ENCODE assay signal across 8 cellular contexts in the genomic region with DNA sequence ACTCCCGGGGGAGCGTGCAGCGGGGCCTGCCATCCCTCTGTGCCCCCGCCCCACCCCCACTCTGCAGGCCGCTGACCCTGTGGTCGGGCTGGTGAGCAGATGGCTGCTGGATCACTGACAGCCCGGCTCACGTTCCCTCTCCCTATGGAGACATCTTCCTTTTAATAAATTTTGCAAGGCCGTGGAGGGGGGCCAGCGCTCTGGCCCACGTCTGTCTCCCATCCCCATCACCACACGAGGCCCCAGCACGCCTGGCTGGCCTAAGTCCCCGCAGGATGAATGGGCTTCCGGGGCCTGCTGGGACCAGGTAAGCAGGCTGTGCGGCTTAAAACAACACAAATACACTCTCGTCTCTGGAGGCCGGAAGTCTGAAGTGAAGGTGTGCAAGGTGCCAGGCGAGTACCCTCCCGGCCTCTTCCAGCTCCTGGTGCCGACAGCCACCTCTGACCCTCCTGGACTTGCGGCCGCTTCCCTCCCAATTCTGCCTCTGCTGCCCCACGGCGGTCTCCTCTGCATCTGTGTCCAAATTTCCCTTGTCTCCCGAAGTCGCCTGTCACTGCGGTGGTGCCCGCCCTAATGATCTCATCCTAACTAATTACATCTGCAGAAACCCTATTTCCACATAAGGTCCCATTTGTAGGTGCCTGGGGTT. TPM values are rescaled to one million over a fixed set of nuclear protein-coding genes. Genes with fewer than 3 reads are reported as not detected.
A peak's percentile ranks its signal among the peaks of the same experiment; 100 is the strongest.
DNase-seq lines count a peak whose midpoint lies in the region; ATAC-seq and TF ChIP-seq lines count a peak whose summit lies in the region.
"Had no signal": no experiment of that assay in that cellular context is flagged by ENCODE, and none has a peak within 500 bp of the region (broad histone marks: within the 10 kb centered on the region; RNA-seq: fewer than 3 reads in every experiment).

No MANE protein-coding gene starts in this region.

- H3K9ac ChIP-seq in HUES48 (ENCODE audit: low read depth, low read length) (peak overlapping the region; percentile 5; the same call in 1 of the 2 replicates), adipocyte (ENCODE audit: low read length) (peak overlapping the region; percentile 70), iPS-20b (ENCODE audit: low read depth, low read length) (peak overlapping the region; percentile 67)

- WGBS in spleen, 5 donors: 39 to 59% (median 51%) methylated on average over 27 to 29 of the region's 29 CpGs

- TF ChIP-seq CTCF in spleen (IDR thresholded peaks at IDR 0.05 in 8 of 11, conservative IDR thresholded peaks at IDR 0.05 in 3 of 11): no peak

- intact Hi-C loops in spleen (cut with DNase I; ENCODE audit: low total_unique reads): loop anchor here (10.0 kb wide), 2 partner anchors 136 to 196 kb away; a partner anchor contains a TSS

- peaks cover 22% of the 10 kb centered on the region for H3K4me1 ChIP-seq in HUES48 (ENCODE audit: control insufficient read depth, insufficient read depth, low read length)
- H3K4me1 ChIP-seq in adipocyte (ENCODE audit: control insufficient read depth, insufficient read depth, low read length): peaks cover 13% of the 10 kb centered on the region
- peaks cover 15% of the 10 kb centered on the region; the same call in 1 of the 2 replicates for H3K4me1 ChIP-seq in iPS-20b (ENCODE audit: insufficient read depth, low read length)
- H3K4me1 ChIP-seq in spleen: peaks cover 11 to 62% (median 35%) of the 10 kb centered on the region in 6 donors

- peak; percentile 27 for DNase-seq in adipocyte (ENCODE audit: low read depth)
- DNase-seq in spleen: no peak
- DNase-seq in GM19238 (ENCODE audit: insufficient read length, low spot score): no peak
- no peak for DNase-seq in SHP77 treated with DMSO at 0.1 percent for 48 hours (lab: John Stamatoyannopoulos, UW)
- DNase-seq: NCI-H446 treated with DMSO at 0.1 percent for 48 hours had no signal

- H3K9me3 ChIP-seq in HUES48 (ENCODE audit: control insufficient read depth, insufficient read depth, low read length) (no peaks in the 10 kb centered on the region), adipocyte (ENCODE audit: control insufficient read depth, low read length) (no peaks in the 10 kb centered on the region), iPS-20b (ENCODE audit: insufficient read depth, low read depth, low read length) (no peaks in the 10 kb centered on the region), spleen (no peaks in the 10 kb centered on the region)

- peak overlapping the region; percentile 62 for H3K27ac ChIP-seq in HUES48 (ENCODE audit: low read depth, low read length)
- peak overlapping the region; percentile 65 for H3K27ac ChIP-seq in iPS-20b (ENCODE audit: low read length)
- H3K27ac ChIP-seq in spleen: peak overlapping the region; percentile 49 to 84 (median 74)

- H3K4me3 ChIP-seq in HUES48 (ENCODE audit: low read depth, low read length): no peak overlapping the region
- H3K4me3 ChIP-seq in adipocyte (ENCODE audit: low read length): no peak overlapping the region
- peak overlapping the region; percentile 5; the same call in 1 of the 2 replicates for H3K4me3 ChIP-seq in iPS-20b (ENCODE audit: low read length)
- peak overlapping the region in 1 of 8 donors; percentile 3 for H3K4me3 ChIP-seq in spleen

- H3K27me3 ChIP-seq in HUES48 (ENCODE audit: control insufficient read depth, insufficient read depth, low read length): no peaks in the 10 kb centered on the region
- no peaks in the 10 kb centered on the region for H3K27me3 ChIP-seq in adipocyte (replicated peaks; ENCODE audit: control insufficient read depth, insufficient read depth, low read length)
- H3K27me3 ChIP-seq in iPS-20b (ENCODE audit: insufficient read depth, low read length): no peaks in the 10 kb centered on the region
- no peaks in the 10 kb centered on the region for H3K27me3 ChIP-seq in spleen (replicated peaks in 1 of 7)

- no peak for ATAC-seq in GM21528 (IDR thresholded peaks at IDR 0.05; ENCODE audit: low FRiP score, unreplicated experiment)

- TF ChIP-seq POLR2A in spleen (IDR thresholded peaks at IDR 0.05): no peak

- H3K36me3 ChIP-seq in HUES48 (ENCODE audit: control insufficient read depth, insufficient read depth, low read length) (no peaks in the 10 kb centered on the region; the same call in 1 of the 2 replicates), adipocyte (ENCODE audit: control insufficient read depth, insufficient read depth, low read length, severe bottlenecking) (no peaks in the 10 kb centered on the region), iPS-20b (ENCODE audit: insufficient read depth, low read depth, low read length) (no peaks in the 10 kb centered on the region), spleen (no peaks in the 10 kb centered on the region)

RNA-seq across cellular contexts. Expression of a gene that starts 8.3 kb away (rescaled TPM):
- total RNA-seq in spleen: 100 to 1,000 TPM; 147 to 305 (median 247) TPM
- 100 to 1,000 TPM in 1 of 3 donors, 10 to 100 TPM in 2; 89.9 to 130 (median 98.6) TPM for polyA plus RNA-seq in spleen

RNA-seq across cellular contexts. Expression of a gene that starts 32.8 kb away (rescaled TPM):
- total RNA-seq in spleen: under 1 TPM in 5 of 7 donors, not detected in 2; 0.27 to 0.79 (median 0.43) TPM
- polyA plus RNA-seq in spleen: under 1 TPM in 1 of 3 donors, not detected in 2; 0.03 TPM

RNA-seq across cellular contexts. Expression of a gene that starts 38.0 kb away (rescaled TPM):
- total RNA-seq in spleen: not detected
- under 1 TPM in 1 of 3 donors, not detected in 2; 0.13 TPM for polyA plus RNA-seq in spleen

RNA-seq across cellular contexts. Expression of a gene that starts 38.7 kb away (rescaled TPM):
- 10 to 100 TPM in 3 of 7 donors, 1 to 10 TPM in 4; 3.1 to 69.7 (median 9.6) TPM for total RNA-seq in spleen
- 1 to 10 TPM; 1.7 to 7.6 (median 4.2) TPM for polyA plus RNA-seq in spleen

RNA-seq across cellular contexts. Expression of a gene that starts 51.9 kb away (rescaled TPM):
- total RNA-seq in spleen: 100 to 1,000 TPM in 1 of 7 donors, 10 to 100 TPM in 3, 1 to 10 TPM in 3; 2.8 to 168 (median 11.7) TPM
- polyA plus RNA-seq in spleen: 1 to 10 TPM in 2 of 3 donors, under 1 TPM in 1; 0.89 to 3.3 (median 1.3) TPM

Comparison
In these comparisons a context has a peak if more than half of its experiments do, and no peak if none do; other contexts are left out.
1. H3K9ac ChIP-seq: peak in every context shown above with its lines; median percentile 70 in adipocyte; 67 in iPS-20b; 5 in HUES48.